In genomic region chr4:43983610-43984009, GRCh38 we compare ENCODE assay signal across 29 cellular contexts.
"Had no signal": no experiment of that assay in that cellular context is flagged by ENCODE, and none has a peak within 500 bp of the region (broad histone marks: within the 10 kb centered on the region; RNA-seq: fewer than 3 reads in every experiment).

No MANE protein-coding gene starts in this region.

- H3K4me3 Mint-ChIP-seq: natural killer cell; nephron; neural progenitor cell; stimulated activated effector memory CD8-positive, alpha-beta T cell treated with anti-CD3 and anti-CD28 coated beads, Interleukin-12 subunit alpha, Interleukin-12 subunit beta, amount 100 ng/mL, for 72 hours; stimulated activated naive B cell treated with anti-CD40 and anti-IgM and Interleukin-4, amounts not matched to agents 10 μg/mL and 1 μg/mL and 100 μg/mL, for 72 hours; stimulated activated naive CD8-positive, alpha-beta T cell treated with anti-CD3 and anti-CD28 coated beads, Interleukin-15, Interleukin-2, amounts not matched to agents 100 ng/mL and 50 ng/mL, for 24 hours had no signal

- H3K27ac ChIP-seq: neural progenitor cell, ovary, parathyroid adenoma, psoas muscle, right lobe of liver, sigmoid colon, stomach, thoracic aorta, thyroid gland, tibial nerve, upper lobe of left lung, vagina had no signal

- H3K9me3 Mint-ChIP-seq: nephron, neural progenitor cell had no signal

- H3K27ac Mint-ChIP-seq: natural killer cell; nephron; neural progenitor cell; progenitor cell of endocrine pancreas; stimulated activated effector memory CD8-positive, alpha-beta T cell treated with anti-CD3 and anti-CD28 coated beads, Interleukin-12 subunit alpha, Interleukin-12 subunit beta, amount 100 ng/mL, for 72 hours; stimulated activated naive B cell treated with anti-CD40 and anti-IgM and Interleukin-4, amounts not matched to agents 10 μg/mL and 1 μg/mL and 100 μg/mL, for 72 hours; stimulated activated naive CD8-positive, alpha-beta T cell treated with anti-CD3 and anti-CD28 coated beads, Interleukin-15, Interleukin-2, amounts not matched to agents 100 ng/mL and 50 ng/mL, for 24 hours had no signal

- H3K36me3 ChIP-seq: neural progenitor cell, ovary, right lobe of liver, sigmoid colon, stomach, thoracic aorta, thyroid gland, tibial nerve, upper lobe of left lung, vagina had no signal

- FAIRE-seq: small intestine, urothelium cell line had no signal

- H3K4me1 ChIP-seq: neural progenitor cell, parathyroid adenoma, psoas muscle, right lobe of liver, sigmoid colon, stomach, thyroid gland, tibial nerve, upper lobe of left lung, vagina had no signal

- H3K36me3 Mint-ChIP-seq: natural killer cell; neural progenitor cell; stimulated activated effector memory CD8-positive, alpha-beta T cell treated with anti-CD3 and anti-CD28 coated beads, Interleukin-12 subunit alpha, Interleukin-12 subunit beta, amount 100 ng/mL, for 72 hours; stimulated activated naive B cell treated with anti-CD40 and anti-IgM and Interleukin-4, amounts not matched to agents 10 μg/mL and 1 μg/mL and 100 μg/mL, for 72 hours had no signal

- H3K27me3 ChIP-seq: neural progenitor cell, ovary, right lobe of liver, sigmoid colon, stomach, thyroid gland, tibial nerve, upper lobe of left lung, vagina had no signal

- DNase-seq: natural killer cell; occipital lobe; ovary; posterior cingulate gyrus; psoas muscle; right cardiac atrium; right lobe of liver; sigmoid colon; small intestine; stimulated activated CD4-positive, alpha-beta T cell treated with anti-CD3 and anti-CD28 coated beads, Interleukin-15, amount 100 ng/mL, for 24 hours; stimulated activated CD4-positive, alpha-beta T cell treated with anti-CD3 and anti-CD28 coated beads, Interleukin-2, amount 100 ng/mL, for 24 hours; stimulated activated CD4-positive, alpha-beta T cell treated with anti-CD3 and anti-CD28 coated beads, Interleukin-2, amount 100 ng/mL, for 48 hours; stimulated activated CD4-positive, alpha-beta T cell treated with anti-CD3 and anti-CD28 coated beads, Interleukin-4, amount 100 ng/mL, for 24 hours; stimulated activated naive B cell treated with anti-CD40 and anti-IgM and Interleukin-4, amounts not matched to agents 10 μg/mL and 1 μg/mL and 100 μg/mL, for 72 hours; stimulated activated naive CD4-positive, alpha-beta T cell treated with Interleukin-2 at 50 U/mL for 16 hours; stomach; thyroid gland; trophoblast cell; upper lobe of left lung had no signal

- H3K79me2 ChIP-seq: parathyroid adenoma had no signal

- H2AFZ ChIP-seq: neural progenitor cell, parathyroid adenoma had no signal

- H3K4me1 Mint-ChIP-seq: natural killer cell; nephron; neural progenitor cell; stimulated activated effector memory CD8-positive, alpha-beta T cell treated with anti-CD3 and anti-CD28 coated beads, Interleukin-12 subunit alpha, Interleukin-12 subunit beta, amount 100 ng/mL, for 72 hours; stimulated activated naive B cell treated with anti-CD40 and anti-IgM and Interleukin-4, amounts not matched to agents 10 μg/mL and 1 μg/mL and 100 μg/mL, for 72 hours had no signal

- H3K4me2 ChIP-seq: neural progenitor cell had no signal

- H3K4me3 ChIP-seq: neural progenitor cell, ovary, psoas muscle, right lobe of liver, sigmoid colon, stomach, thoracic aorta, thyroid gland, tibial nerve, upper lobe of left lung, vagina had no signal

- H3K27me3 Mint-ChIP-seq: progenitor cell of endocrine pancreas; stimulated activated naive CD8-positive, alpha-beta T cell treated with anti-CD3 and anti-CD28 coated beads, Interleukin-15, Interleukin-2, amounts not matched to agents 100 ng/mL and 50 ng/mL, for 24 hours had no signal

- H3K9ac ChIP-seq: neural progenitor cell, parathyroid adenoma had no signal

- H3K9me3 ChIP-seq: ovary, psoas muscle, right lobe of liver, sigmoid colon, stomach, thoracic aorta, thyroid gland, upper lobe of left lung, vagina had no signal

- ATAC-seq: natural killer cell; psoas muscle; right cardiac atrium; right lobe of liver; stimulated activated effector memory CD8-positive, alpha-beta T cell treated with anti-CD3 and anti-CD28 coated beads, Interleukin-12 subunit alpha, Interleukin-12 subunit beta, amount 100 ng/mL, for 72 hours; stimulated activated naive B cell treated with anti-CD40 and anti-IgM and Interleukin-4, amounts not matched to agents 10 μg/mL and 1 μg/mL and 100 μg/mL, for 72 hours had no signal
